ENCODE assay signal across 27 cellular contexts in genomic region chr17:11999715-12000114, GRCh38.
"Had no signal": no experiment of that assay in that cellular context is flagged by ENCODE, and none has a peak within 500 bp of the region (broad histone marks: within the 10 kb centered on the region; RNA-seq: fewer than 3 reads in every experiment).

No MANE protein-coding gene starts in this region.

- H3K4me3 Mint-ChIP-seq: activated CD4-positive, alpha-beta memory T cell treated with anti-CD3 and anti-CD28 coated beads for 36 hours; activated naive CD4-positive, alpha-beta T cell treated with anti-CD3 and anti-CD28 coated beads for 36 hours; activated naive CD8-positive, alpha-beta T cell treated with anti-CD3 and anti-CD28 coated beads for 36 hours; activated T-helper 1 cell treated with anti-CD3 and anti-CD28 coated beads, Interleukin-12 subunit alpha, Interleukin-12 subunit beta, Interleukin-2, Interleukin-4 antibody, amounts not matched to agents 30 ng/mL and 10 ng/mL and 1 ng/mL, durations not matched to agents 14 hours and 24 hours and 36 hours; natural killer cell treated with Interleukin-12 subunit alpha and Interleukin-12 subunit beta and Interleukin-15 and Interleukin-18, amount 100 ng/mL, for 72 hours had no signal

- H3K27ac ChIP-seq: adrenal gland, body of pancreas, cardiac muscle cell, coronary artery, foreskin keratinocyte, heart left ventricle, lower lobe of right lung, right lobe of liver, thoracic aorta, WERI-Rb-1 had no signal

- H3K36me3 Mint-ChIP-seq: activated CD4-positive, alpha-beta memory T cell treated with anti-CD3 and anti-CD28 coated beads for 36 hours; activated naive CD8-positive, alpha-beta T cell treated with anti-CD3 and anti-CD28 coated beads for 36 hours; natural killer cell treated with Interleukin-12 subunit alpha and Interleukin-12 subunit beta and Interleukin-15 and Interleukin-18, amount 100 ng/mL, for 72 hours had no signal

- DNase-seq: activated CD4-positive, alpha-beta memory T cell treated with anti-CD3 and anti-CD28 coated beads for 36 hours; activated CD4-positive, alpha-beta T cell treated with anti-CD3 and anti-CD28 coated beads for 48 hours; activated CD8-positive, alpha-beta memory T cell treated with anti-CD3 and anti-CD28 coated beads, Interleukin-2, amount 50 U/mL, for 4 hours; activated effector memory CD4-positive, alpha-beta T cell treated with anti-CD3 and anti-CD28 coated beads, Interleukin-2, amount 50 U/mL, for 16 hours; activated naive CD4-positive, alpha-beta T cell treated with anti-CD3 and anti-CD28 coated beads for 36 hours; activated naive CD8-positive, alpha-beta T cell treated with anti-CD3 and anti-CD28 coated beads for 36 hours; activated T-cell treated with anti-CD3 and anti-CD28 coated beads, Interleukin-2, amount 50 U/mL, for 1 hour; adrenal gland; aorta; body of pancreas; cerebellar nuclear complex; foreskin keratinocyte; heart left ventricle; left lung; lower lobe of right lung; mesendoderm; mucosa of descending colon; right lobe of liver; stimulated activated CD4-positive, alpha-beta T cell treated with anti-CD3 and anti-CD28 coated beads, Interleukin-2, amount 100 ng/mL, for 48 hours; stimulated activated naive CD4-positive, alpha-beta T cell treated with Interleukin-2 at 50 U/mL for 16 hours; trophoblast cell; WERI-Rb-1 had no signal

- H3K4me1 ChIP-seq: left lung had no signal

- H3K9me3 ChIP-seq: adrenal gland, body of pancreas, heart left ventricle, left lung, lower lobe of right lung, mucosa of descending colon, right lobe of liver, thoracic aorta had no signal

- H3K27ac Mint-ChIP-seq: activated CD4-positive, alpha-beta memory T cell treated with anti-CD3 and anti-CD28 coated beads for 36 hours; activated naive CD4-positive, alpha-beta T cell treated with anti-CD3 and anti-CD28 coated beads for 36 hours; activated naive CD8-positive, alpha-beta T cell treated with anti-CD3 and anti-CD28 coated beads for 36 hours; activated T-helper 1 cell treated with anti-CD3 and anti-CD28 coated beads, Interleukin-12 subunit alpha, Interleukin-12 subunit beta, Interleukin-2, Interleukin-4 antibody, amounts not matched to agents 30 ng/mL and 10 ng/mL and 1 ng/mL, durations not matched to agents 14 hours and 24 hours and 36 hours; natural killer cell treated with Interleukin-12 subunit alpha and Interleukin-12 subunit beta and Interleukin-15 and Interleukin-18, amount 100 ng/mL, for 72 hours had no signal

- H3K27me3 Mint-ChIP-seq: activated CD4-positive, alpha-beta memory T cell treated with anti-CD3 and anti-CD28 coated beads for 36 hours; activated naive CD8-positive, alpha-beta T cell treated with anti-CD3 and anti-CD28 coated beads for 36 hours had no signal

- H3K4me3 ChIP-seq: adrenal gland, body of pancreas, cardiac muscle cell, coronary artery, heart left ventricle, left lung, lower lobe of right lung, mucosa of descending colon, right lobe of liver, thoracic aorta had no signal

- H3K36me3 ChIP-seq: adrenal gland, cardiac muscle cell, heart left ventricle, left lung, lower lobe of right lung, right lobe of liver, thoracic aorta, WERI-Rb-1 had no signal

- H3K9me3 Mint-ChIP-seq: activated CD4-positive, alpha-beta memory T cell treated with anti-CD3 and anti-CD28 coated beads for 36 hours; activated naive CD4-positive, alpha-beta T cell treated with anti-CD3 and anti-CD28 coated beads for 36 hours; activated naive CD8-positive, alpha-beta T cell treated with anti-CD3 and anti-CD28 coated beads for 36 hours had no signal

- H3K27me3 ChIP-seq: adrenal gland, body of pancreas, cardiac muscle cell, foreskin keratinocyte, heart left ventricle, left lung, right lobe of liver had no signal
